8 cellular contexts compared by ENCODE assay signal in the genomic region with DNA sequence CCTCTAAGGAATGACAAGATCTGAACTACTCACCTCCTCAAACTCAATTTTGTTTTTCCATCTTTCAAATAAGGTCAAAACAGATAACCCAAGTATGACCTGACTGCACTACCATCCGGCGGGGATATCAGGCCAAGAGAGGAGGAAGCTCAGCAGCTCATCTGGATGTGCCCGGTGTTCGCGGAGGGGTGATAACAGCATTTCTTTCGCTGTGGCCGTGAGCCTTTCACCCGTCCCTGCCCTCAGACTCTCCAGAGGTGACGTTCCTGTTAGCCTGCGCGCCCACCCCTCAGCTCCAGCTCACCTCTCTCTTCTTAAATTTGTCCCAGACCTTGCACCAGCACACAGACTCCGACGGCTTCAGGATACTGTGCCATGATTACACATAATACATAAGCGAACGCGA. TPM values are rescaled to one million over a fixed set of nuclear protein-coding genes. Genes with fewer than 3 reads are reported as not detected.
DNase-seq lines count a peak whose midpoint lies in the region; ATAC-seq and TF ChIP-seq lines count a peak whose summit lies in the region.

No MANE protein-coding gene starts in this region.

- H3K9me3 ChIP-seq in colonic mucosa (no peaks in the 10 kb centered on the region), mesodermal cell (ENCODE audit: control insufficient read depth, low read length) (peaks cover 10% of the 10 kb centered on the region), stomach smooth muscle (ENCODE audit: control insufficient read depth in 2 of 2, low read length in 2 of 2) (no peaks in the 10 kb centered on the region)

- peak; percentile 14 for ATAC-seq in GM19351 (IDR thresholded peaks at IDR 0.05; ENCODE audit: unreplicated experiment)
- ATAC-seq in HG03354 (IDR thresholded peaks at IDR 0.05; ENCODE audit: poor library complexity, severe bottlenecking, unreplicated experiment), result peak; percentile 15

- DNase-seq in CD1c-positive myeloid dendritic cell (ENCODE audit: extremely low spot score) (peak; percentile 35), T-helper 9 cell (peak; percentile 6), colonic mucosa (peak; percentile 40), retina (no peak)

- H3K9ac ChIP-seq in colonic mucosa (ENCODE audit: low read depth in 2 of 2, low read length in 2 of 2), result peak overlapping the region; percentile 91 to 98
- peak overlapping the region; percentile 86 to 98 for H3K9ac ChIP-seq in stomach smooth muscle (ENCODE audit: low read length in 2 of 2)

- H3K27ac ChIP-seq in colonic mucosa, result peak overlapping the region; percentile 100
- H3K27ac ChIP-seq in mesodermal cell (ENCODE audit: low read depth, low read length, severe bottlenecking), result peak overlapping the region; percentile 99
- H3K27ac ChIP-seq in stomach smooth muscle (ENCODE audit: low read length), result peak overlapping the region; percentile 100

- H3K4me3 ChIP-seq in colonic mucosa (peak overlapping the region; percentile 94), mesodermal cell (ENCODE audit: extremely low read depth, insufficient read depth, low read length, poor library complexity, severe bottlenecking) (peak overlapping the region; percentile 75), stomach smooth muscle (ENCODE audit: low read length in 2 of 2) (peak overlapping the region; percentile 86 to 95)

- intact Hi-C loops in colonic mucosa (cut with DNase I), result loop anchor here (5.0 to 10.0 kb wide), 2 partner anchors 120 to 238 kb away; a partner anchor contains a TSS

- H3K36me3 ChIP-seq in colonic mucosa (no peaks in the 10 kb centered on the region), mesodermal cell (ENCODE audit: control insufficient read depth, insufficient read depth, low read length) (peaks cover 14% of the 10 kb centered on the region), stomach smooth muscle (ENCODE audit: control insufficient read depth in 2 of 2, insufficient read depth in 2 of 2, low read length in 2 of 2) (no peaks in the 10 kb centered on the region)

- H3K27me3 ChIP-seq in colonic mucosa (no peaks in the 10 kb centered on the region), stomach smooth muscle (ENCODE audit: control insufficient read depth in 1 of 2, insufficient read depth in 2 of 2, low read length in 2 of 2) (no peaks in the 10 kb centered on the region)

- TF ChIP-seq CTCF in colonic mucosa (IDR thresholded peaks at IDR 0.05), result no peak

- WGBS in mesodermal cell (ENCODE audit: insufficient coverage in 2 of 2), 2 experiments, result 6 to 10% methylated on average over 11 to 12 of the region's 16 CpGs

- peaks cover 5% of the 10 kb centered on the region for H3K4me1 ChIP-seq in colonic mucosa
- no peaks in the 10 kb centered on the region for H3K4me1 ChIP-seq in mesodermal cell (ENCODE audit: control insufficient read depth, insufficient read depth, low read length, poor library complexity, severe bottlenecking)
- peaks cover 16% of the 10 kb centered on the region for H3K4me1 ChIP-seq in stomach smooth muscle (ENCODE audit: control insufficient read depth, insufficient read depth, low read length)

RNA-seq across cellular contexts. Expression of a gene that starts 0.5 kb away (rescaled TPM):
- total RNA-seq in colonic mucosa, result 1 to 10 TPM; 7.5 to 8.2 TPM
- 10.3 TPM for polyA plus RNA-seq in mesodermal cell (2013, experiment 1 of 2)
- 10.5 TPM for polyA plus RNA-seq in mesodermal cell (2013, experiment 2 of 2)
